ENCODE assay signal across 35 cellular contexts in genomic region chr12:100920493-100920892, GRCh38.
"Had no signal": no experiment of that assay in that cellular context is flagged by ENCODE, and none has a peak within 500 bp of the region (broad histone marks: within the 10 kb centered on the region; RNA-seq: fewer than 3 reads in every experiment).

No MANE protein-coding gene starts in this region.

- H3K4me1 ChIP-seq: ascending aorta had no signal

- DNase-seq: activated CD4-positive, alpha-beta memory T cell treated with anti-CD3 and anti-CD28 coated beads, Interleukin-2, amount 10 ng/mL, durations not matched to agents 7 days and 5 days; activated CD4-positive, alpha-beta T cell treated with anti-CD3 and anti-CD28 coated beads for 1 hour; activated CD4-positive, alpha-beta T cell treated with anti-CD3 and anti-CD28 coated beads for 36 hours; activated CD4-positive, alpha-beta T cell treated with anti-CD3 and anti-CD28 coated beads for 48 hours; activated CD4-positive, alpha-beta T cell treated with anti-CD3 and anti-CD28 coated beads, Interleukin-2, amount 10 ng/mL, durations not matched to agents 7 days and 5 days; activated CD4-positive, alpha-beta T cell treated with anti-CD3 and anti-CD28 coated beads, Interleukin-2, amount 50 U/mL, for 48 hours; activated CD4-positive, CD25-positive, alpha-beta regulatory T cell; activated CD8-positive, alpha-beta memory T cell treated with anti-CD3 and anti-CD28 coated beads for 24 hours; activated CD8-positive, alpha-beta memory T cell treated with anti-CD3 and anti-CD28 coated beads, Interleukin-2, amount 10 ng/mL, durations not matched to agents 7 days and 5 days; activated CD8-positive, alpha-beta memory T cell treated with anti-CD3 and anti-CD28 coated beads, Interleukin-2, amount 50 U/mL, for 48 hours; activated CD8-positive, alpha-beta T cell treated with anti-CD3 and anti-CD28 coated beads, Interleukin-2, amount 10 ng/mL, durations not matched to agents 7 days and 5 days; activated effector memory CD4-positive, alpha-beta T cell treated with Interleukin-2 at 50 U/mL for 16 hours; activated gamma-delta T cell; activated naive CD4-positive, alpha-beta T cell treated with anti-CD3 and anti-CD28 coated beads, Interleukin-2, amount 10 ng/mL, durations not matched to agents 7 days and 5 days; activated naive CD4-positive, alpha-beta T cell treated with Interleukin-2 at 50 U/mL for 16 hours; activated naive CD8-positive, alpha-beta T cell treated with anti-CD3 and anti-CD28 coated beads, Interleukin-2, amount 10 ng/mL, durations not matched to agents 7 days and 5 days; activated naive CD8-positive, alpha-beta T cell treated with anti-CD3 and anti-CD28 coated beads, Interleukin-2, amount 50 U/mL, for 24 hours; activated T-cell treated with anti-CD3 and anti-CD28 coated beads, Interleukin-2, amount 50 U/mL, for 24 hours; activated T-cell treated with anti-CD3 and anti-CD28 coated beads, Interleukin-2, amount 50 U/mL, for 48 hours; amygdala; anterior cingulate cortex; cerebellar nuclear complex; T-helper 2 cell; T-helper 9 cell had no signal

- H3K27ac Mint-ChIP-seq: activated CD4-positive, alpha-beta memory T cell treated with anti-CD3 and anti-CD28 coated beads, Interleukin-2, amount 10 ng/mL, durations not matched to agents 7 days and 5 days; activated CD4-positive, alpha-beta T cell treated with anti-CD3 and anti-CD28 coated beads for 36 hours; activated CD4-positive, alpha-beta T cell treated with anti-CD3 and anti-CD28 coated beads, Interleukin-2, amount 10 ng/mL, durations not matched to agents 7 days and 5 days; activated CD8-positive, alpha-beta memory T cell treated with anti-CD3 and anti-CD28 coated beads, Interleukin-2, amount 10 ng/mL, durations not matched to agents 7 days and 5 days; activated CD8-positive, alpha-beta T cell treated with anti-CD3 and anti-CD28 coated beads, Interleukin-2, amount 10 ng/mL, durations not matched to agents 7 days and 5 days; activated naive CD4-positive, alpha-beta T cell treated with anti-CD3 and anti-CD28 coated beads, Interleukin-2, amount 10 ng/mL, durations not matched to agents 7 days and 5 days; activated naive CD4-positive, alpha-beta T cell treated with anti-CD3 and anti-CD28 coated beads, Interleukin-2, amount 50 U/mL, for 24 hours; activated naive CD8-positive, alpha-beta T cell; activated naive CD8-positive, alpha-beta T cell treated with anti-CD3 and anti-CD28 coated beads, Interleukin-2, amount 10 ng/mL, durations not matched to agents 7 days and 5 days; activated naive CD8-positive, alpha-beta T cell treated with anti-CD3 and anti-CD28 coated beads, Interleukin-2, amount 50 U/mL, for 24 hours; activated T-cell treated with anti-CD3 and anti-CD28 coated beads, Interleukin-2, amount 50 U/mL, for 24 hours; activated T-helper 2 cell treated with anti-CD3 and anti-CD28 coated beads, Interferon-gamma antibody, Interleukin-2, Interleukin-4, amounts not matched to agents 10 μg/mL and 5 μg/mL and 100 μg/mL, durations not matched to agents 14 hours and 24 hours and 36 hours; brain; T-helper 1 cell treated with Interleukin-12 subunit alpha and Interleukin-12 subunit beta and Interleukin-4 antibody, amounts not matched to agents 30 μg/mL and 1 μg/mL, for 36 hours; T-helper 2 cell treated with Interferon-gamma antibody and Interleukin-4, amounts not matched to agents 5 μg/mL and 100 μg/mL, for 36 hours had no signal

- H3K9me3 Mint-ChIP-seq: activated CD4-positive, alpha-beta memory T cell treated with anti-CD3 and anti-CD28 coated beads, Interleukin-2, amount 10 ng/mL, durations not matched to agents 7 days and 5 days; activated CD4-positive, alpha-beta T cell treated with anti-CD3 and anti-CD28 coated beads, Interleukin-2, amount 10 ng/mL, durations not matched to agents 7 days and 5 days; activated naive CD4-positive, alpha-beta T cell treated with anti-CD3 and anti-CD28 coated beads, Interleukin-2, amount 10 ng/mL, durations not matched to agents 7 days and 5 days; activated T-cell treated with anti-CD3 and anti-CD28 coated beads, Interleukin-2, amount 50 U/mL, for 24 hours; activated T-helper 2 cell treated with anti-CD3 and anti-CD28 coated beads, Interferon-gamma antibody, Interleukin-2, Interleukin-4, amounts not matched to agents 10 μg/mL and 5 μg/mL and 100 μg/mL, durations not matched to agents 14 hours and 24 hours and 36 hours; central memory CD8-positive, alpha-beta T cell; T-helper 1 cell treated with Interleukin-12 subunit alpha and Interleukin-12 subunit beta and Interleukin-4 antibody, amounts not matched to agents 30 μg/mL and 1 μg/mL, for 36 hours; T-helper 2 cell treated with Interferon-gamma antibody and Interleukin-4, amounts not matched to agents 5 μg/mL and 100 μg/mL, for 36 hours had no signal

- H3K4me3 ChIP-seq: ascending aorta, cardiac muscle cell had no signal

- H3K4me1 Mint-ChIP-seq: activated CD4-positive, alpha-beta memory T cell treated with anti-CD3 and anti-CD28 coated beads, Interleukin-2, amount 10 ng/mL, durations not matched to agents 7 days and 5 days; activated CD4-positive, alpha-beta T cell treated with anti-CD3 and anti-CD28 coated beads for 36 hours; activated CD4-positive, alpha-beta T cell treated with anti-CD3 and anti-CD28 coated beads, Interleukin-2, amount 10 ng/mL, durations not matched to agents 7 days and 5 days; activated CD8-positive, alpha-beta memory T cell treated with anti-CD3 and anti-CD28 coated beads, Interleukin-2, amount 10 ng/mL, durations not matched to agents 7 days and 5 days; activated naive CD4-positive, alpha-beta T cell treated with anti-CD3 and anti-CD28 coated beads, Interleukin-2, amount 10 ng/mL, durations not matched to agents 7 days and 5 days; activated naive CD4-positive, alpha-beta T cell treated with anti-CD3 and anti-CD28 coated beads, Interleukin-2, amount 50 U/mL, for 24 hours; activated naive CD8-positive, alpha-beta T cell treated with anti-CD3 and anti-CD28 coated beads, Interleukin-2, amount 10 ng/mL, durations not matched to agents 7 days and 5 days; activated naive CD8-positive, alpha-beta T cell treated with anti-CD3 and anti-CD28 coated beads, Interleukin-2, amount 50 U/mL, for 24 hours; brain; central memory CD8-positive, alpha-beta T cell had no signal

- H3K36me3 ChIP-seq: ascending aorta, cardiac muscle cell had no signal

- H3K4me3 Mint-ChIP-seq: activated CD4-positive, alpha-beta memory T cell treated with anti-CD3 and anti-CD28 coated beads, Interleukin-2, amount 10 ng/mL, durations not matched to agents 7 days and 5 days; activated CD4-positive, alpha-beta T cell treated with anti-CD3 and anti-CD28 coated beads for 36 hours; activated CD4-positive, alpha-beta T cell treated with anti-CD3 and anti-CD28 coated beads, Interleukin-2, amount 10 ng/mL, durations not matched to agents 7 days and 5 days; activated CD8-positive, alpha-beta memory T cell treated with anti-CD3 and anti-CD28 coated beads, Interleukin-2, amount 10 ng/mL, durations not matched to agents 7 days and 5 days; activated CD8-positive, alpha-beta T cell treated with anti-CD3 and anti-CD28 coated beads, Interleukin-2, amount 10 ng/mL, durations not matched to agents 7 days and 5 days; activated naive CD4-positive, alpha-beta T cell treated with anti-CD3 and anti-CD28 coated beads, Interleukin-2, amount 10 ng/mL, durations not matched to agents 7 days and 5 days; activated naive CD4-positive, alpha-beta T cell treated with anti-CD3 and anti-CD28 coated beads, Interleukin-2, amount 50 U/mL, for 24 hours; activated naive CD8-positive, alpha-beta T cell; activated naive CD8-positive, alpha-beta T cell treated with anti-CD3 and anti-CD28 coated beads, Interleukin-2, amount 10 ng/mL, durations not matched to agents 7 days and 5 days; activated naive CD8-positive, alpha-beta T cell treated with anti-CD3 and anti-CD28 coated beads, Interleukin-2, amount 50 U/mL, for 24 hours; activated T-cell treated with anti-CD3 and anti-CD28 coated beads, Interleukin-2, amount 50 U/mL, for 24 hours; brain; central memory CD8-positive, alpha-beta T cell; T-helper 1 cell treated with Interleukin-12 subunit alpha and Interleukin-12 subunit beta and Interleukin-4 antibody, amounts not matched to agents 30 μg/mL and 1 μg/mL, for 36 hours; T-helper 2 cell treated with Interferon-gamma antibody and Interleukin-4, amounts not matched to agents 5 μg/mL and 100 μg/mL, for 36 hours had no signal

- H3K36me3 Mint-ChIP-seq: activated CD8-positive, alpha-beta memory T cell treated with anti-CD3 and anti-CD28 coated beads, Interleukin-2, amount 10 ng/mL, durations not matched to agents 7 days and 5 days; activated naive CD4-positive, alpha-beta T cell treated with anti-CD3 and anti-CD28 coated beads, Interleukin-2, amount 10 ng/mL, durations not matched to agents 7 days and 5 days; activated naive CD4-positive, alpha-beta T cell treated with anti-CD3 and anti-CD28 coated beads, Interleukin-2, amount 50 U/mL, for 24 hours; activated naive CD8-positive, alpha-beta T cell; activated naive CD8-positive, alpha-beta T cell treated with anti-CD3 and anti-CD28 coated beads, Interleukin-2, amount 10 ng/mL, durations not matched to agents 7 days and 5 days; brain had no signal

- ATAC-seq: activated CD4-positive, alpha-beta T cell treated with anti-CD3 and anti-CD28 coated beads for 36 hours; activated CD4-positive, CD25-positive, alpha-beta regulatory T cell treated with anti-CD3 and anti-CD28 coated beads, Interleukin-2, amount 50 U/mL, for 24 hours; activated CD8-positive, alpha-beta memory T cell treated with anti-CD3 and anti-CD28 coated beads, Interleukin-2, amount 10 ng/mL, durations not matched to agents 7 days and 5 days; activated CD8-positive, alpha-beta T cell treated with anti-CD3 and anti-CD28 coated beads, Interleukin-2, amount 10 ng/mL, durations not matched to agents 7 days and 5 days; activated naive CD8-positive, alpha-beta T cell treated with anti-CD3 and anti-CD28 coated beads, Interleukin-2, amount 50 U/mL, for 24 hours had no signal

- H3K27ac ChIP-seq: ascending aorta, cardiac muscle cell, VCaP had no signal

- H3K27me3 ChIP-seq: ascending aorta, cardiac muscle cell had no signal

- H3K27me3 Mint-ChIP-seq: activated CD4-positive, alpha-beta memory T cell treated with anti-CD3 and anti-CD28 coated beads, Interleukin-2, amount 10 ng/mL, durations not matched to agents 7 days and 5 days; activated CD4-positive, alpha-beta T cell treated with anti-CD3 and anti-CD28 coated beads, Interleukin-2, amount 10 ng/mL, durations not matched to agents 7 days and 5 days; activated CD8-positive, alpha-beta memory T cell treated with anti-CD3 and anti-CD28 coated beads, Interleukin-2, amount 10 ng/mL, durations not matched to agents 7 days and 5 days; activated naive CD4-positive, alpha-beta T cell treated with anti-CD3 and anti-CD28 coated beads, Interleukin-2, amount 10 ng/mL, durations not matched to agents 7 days and 5 days; activated naive CD4-positive, alpha-beta T cell treated with anti-CD3 and anti-CD28 coated beads, Interleukin-2, amount 50 U/mL, for 24 hours; activated naive CD8-positive, alpha-beta T cell; activated naive CD8-positive, alpha-beta T cell treated with anti-CD3 and anti-CD28 coated beads, Interleukin-2, amount 10 ng/mL, durations not matched to agents 7 days and 5 days; activated naive CD8-positive, alpha-beta T cell treated with anti-CD3 and anti-CD28 coated beads, Interleukin-2, amount 50 U/mL, for 24 hours; activated T-cell treated with anti-CD3 and anti-CD28 coated beads, Interleukin-2, amount 50 U/mL, for 24 hours; brain; central memory CD8-positive, alpha-beta T cell had no signal

- H3K9me3 ChIP-seq: ascending aorta had no signal
